Comparison of ENCODE assay signal across 12 cellular contexts in the genomic region with DNA sequence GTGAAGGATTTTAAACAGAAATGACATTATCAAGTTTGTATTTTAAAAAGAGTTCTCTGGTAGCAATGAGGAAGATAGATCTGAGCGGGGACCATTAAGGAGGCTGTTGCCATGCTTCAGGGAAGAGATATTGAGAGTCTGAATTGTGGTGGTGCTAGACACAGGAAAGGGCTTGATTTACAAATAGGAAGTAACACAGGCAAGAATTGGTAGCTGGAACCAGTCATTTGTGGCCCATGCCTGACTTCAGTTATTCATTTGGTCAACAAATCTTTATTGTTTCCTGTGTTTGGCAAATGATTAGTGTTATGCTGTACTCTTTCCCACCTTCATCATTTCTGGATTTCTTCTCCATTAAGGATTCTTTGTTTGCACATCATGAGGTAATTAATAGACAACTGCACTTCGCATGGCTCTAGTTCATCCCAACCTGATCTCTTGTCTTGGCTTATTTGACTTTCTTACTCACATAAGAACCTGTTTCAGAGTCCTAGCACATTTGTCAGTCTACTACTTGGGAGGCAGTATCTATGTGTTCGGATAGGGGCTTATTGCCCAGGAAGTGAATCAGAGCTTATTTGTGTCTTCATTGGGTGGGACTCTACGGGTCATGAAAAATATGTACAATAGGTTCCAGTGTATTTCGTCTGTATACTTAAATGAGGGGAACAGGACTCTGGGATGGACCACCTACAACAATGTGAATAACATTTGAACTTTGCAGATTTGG. TPM values are rescaled to one million over a fixed set of nuclear protein-coding genes. Genes with fewer than 3 reads are reported as not detected.
DNase-seq lines count a peak whose midpoint lies in the region; ATAC-seq and TF ChIP-seq lines count a peak whose summit lies in the region.
"Had no signal": no experiment of that assay in that cellular context is flagged by ENCODE, and none has a peak within 500 bp of the region (broad histone marks: within the 10 kb centered on the region; RNA-seq: fewer than 3 reads in every experiment).

No MANE protein-coding gene starts in this region.

- no peak for ATAC-seq in CD4-positive, alpha-beta T cell (ENCODE audit: poor library complexity)
- ATAC-seq in HG03432 (IDR thresholded peaks at IDR 0.05; ENCODE audit: unreplicated experiment) (peak; percentile 73), GM18505 (IDR thresholded peaks at IDR 0.05; ENCODE audit: unreplicated experiment) (no peak), HG03025 (IDR thresholded peaks at IDR 0.05; ENCODE audit: low FRiP score, unreplicated experiment) (no peak)
- ATAC-seq: HCT116 had no signal

- no peaks in the 10 kb centered on the region for H3K9me3 ChIP-seq in CD4-positive, alpha-beta T cell (ENCODE audit: control insufficient read depth, low read length)
- no peaks in the 10 kb centered on the region for H3K9me3 ChIP-seq in adipocyte (ENCODE audit: control insufficient read depth, low read length)
- H3K9me3 ChIP-seq in muscle layer of colon (ENCODE audit: low read length), result no peaks in the 10 kb centered on the region

- peak overlapping the region; percentile 64 for H3K9ac ChIP-seq in adipocyte (ENCODE audit: low read length)
- no peak overlapping the region for H3K9ac ChIP-seq in muscle layer of colon (ENCODE audit: low read length)

- CTCF ChIA-PET in CD4-positive, alpha-beta T cell (lab: Charles Lee), result interaction anchor here (1.3 to 4.2 kb wide), 2 partner anchors 32 to 51 kb away, joined by 5 to 34 read pairs; partner anchors contain the start of gene EEIG2

- peaks cover 53% of the 10 kb centered on the region for H3K4me1 Mint-ChIP-seq in CD4-positive, alpha-beta T cell (ENCODE audit: low read depth)

- TF ChIP-seq CTCF in CD4-positive, alpha-beta T cell (IDR thresholded peaks at IDR 0.05), result no peak

- H3K4me3 ChIP-seq in adipocyte (ENCODE audit: low read length) (no peak overlapping the region), muscle layer of colon (ENCODE audit: low read depth in 1 of 2, low read length in 2 of 2) (no peak overlapping the region)

- H3K4me3 Mint-ChIP-seq in CD4-positive, alpha-beta T cell, result no peak overlapping the region

- H3K36me3 Mint-ChIP-seq in CD4-positive, alpha-beta T cell (ENCODE audit: low read depth), result no peaks in the 10 kb centered on the region

- intact Hi-C loops in CD4-positive, alpha-beta T cell (cut with DNase I, micrococcal nuclease), result no loop called here

- no peaks in the 10 kb centered on the region for H3K36me3 ChIP-seq in adipocyte (ENCODE audit: control insufficient read depth, insufficient read depth, low read length, severe bottlenecking)
- no peaks in the 10 kb centered on the region for H3K36me3 ChIP-seq in muscle layer of colon (ENCODE audit: insufficient read depth, low read length)

- DNase-seq in CD4-positive, alpha-beta T cell, result no peak
- DNase-seq in adipocyte (ENCODE audit: low read depth), result no peak
- DNase-seq in NCI-H128 (lab: John Stamatoyannopoulos, UW; ENCODE audit: unreplicated experiment), result no peak
- DNase-seq in epidermal melanocyte (ENCODE audit: insufficient read length, low spot score), result no peak
- DNase-seq: activated CD4-positive, alpha-beta T cell treated with anti-CD3 and anti-CD28 coated beads for 4 hours; NCI-H2171 had no signal

- H3K27ac ChIP-seq in CD4-positive, alpha-beta T cell (ENCODE audit: low read depth, low read length), result no peak overlapping the region
- H3K27ac ChIP-seq in muscle layer of colon (ENCODE audit: low read depth, low read length), result peak overlapping the region; percentile 27
- H3K27ac ChIP-seq: epithelial cell of prostate had no signal

- POLR2A ChIA-PET in CD4-positive, alpha-beta T cell (lab: Charles Lee), result interaction anchor here (0.6 to 1.8 kb wide), 4 partner anchors 54 to 1749 kb away, joined by 3 to 6 read pairs (median 4); partner anchors contain the start of gene PRPF38B

- H3K9me3 Mint-ChIP-seq in CD4-positive, alpha-beta T cell, result no peaks in the 10 kb centered on the region

- H3K27me3 Mint-ChIP-seq in CD4-positive, alpha-beta T cell, result no peaks in the 10 kb centered on the region

- TF ChIP-seq POLR2A in GM18505 (IDR thresholded peaks at IDR 0.05; ENCODE audit: borderline replicate concordance, extremely low read depth, insufficient read depth, insufficient read length), result no peak

- peak overlapping the region; percentile 48 for H3K27ac Mint-ChIP-seq in CD4-positive, alpha-beta T cell

- H3K27me3 ChIP-seq in CD4-positive, alpha-beta T cell (ENCODE audit: control insufficient read depth, insufficient read depth, low read length), result no peaks in the 10 kb centered on the region
- H3K27me3 ChIP-seq in adipocyte (replicated peaks; ENCODE audit: control insufficient read depth, insufficient read depth, low read length), result no peaks in the 10 kb centered on the region
- H3K27me3 ChIP-seq in muscle layer of colon (ENCODE audit: control insufficient read depth in 1 of 2, insufficient read depth in 2 of 2, low read length in 2 of 2), result no peaks in the 10 kb centered on the region

- peaks cover 36% of the 10 kb centered on the region for H3K4me1 ChIP-seq in adipocyte (ENCODE audit: control insufficient read depth, insufficient read depth, low read length)
- H3K4me1 ChIP-seq in muscle layer of colon (ENCODE audit: insufficient read depth, low read length), result peaks cover 17% of the 10 kb centered on the region

RNA-seq across cellular contexts. Expression of gene EEIG2, which starts 32.3 kb away (rescaled TPM):
- total RNA-seq in CD4-positive, alpha-beta T cell, result 10 to 100 TPM; 11.6 to 12.2 TPM
